ENCODE assay signal across 21 cellular contexts in the genomic region with DNA sequence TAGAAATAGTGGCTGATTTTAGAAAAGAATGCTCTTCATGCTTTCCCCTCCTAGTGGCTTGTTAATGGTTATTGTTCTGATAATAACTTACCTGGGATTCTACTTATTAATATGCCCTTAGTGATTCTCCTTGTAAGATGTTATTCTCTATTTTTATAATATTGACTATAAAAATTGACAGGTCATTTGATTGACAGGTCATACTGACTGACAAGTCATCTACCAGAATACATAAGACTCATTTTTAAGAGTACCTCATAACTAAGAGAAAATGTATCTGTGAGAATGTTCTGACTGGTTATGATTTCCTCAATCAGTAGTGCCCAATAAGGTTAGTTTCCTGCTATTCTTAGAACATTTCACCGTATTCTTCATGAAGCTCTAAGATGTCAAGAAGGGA. TPM values are rescaled to one million over a fixed set of nuclear protein-coding genes. Genes with fewer than 3 reads are reported as not detected.
A peak's percentile ranks its signal among the peaks of the same experiment; 100 is the strongest.
DNase-seq lines count a peak whose midpoint lies in the region; ATAC-seq and TF ChIP-seq lines count a peak whose summit lies in the region.
"Had no signal": no experiment of that assay in that cellular context is flagged by ENCODE, and none has a peak within 500 bp of the region (broad histone marks: within the 10 kb centered on the region; RNA-seq: fewer than 3 reads in every experiment).

No MANE protein-coding gene starts in this region.

- peaks cover 1% of the 10 kb centered on the region for H3K4me1 Mint-ChIP-seq in activated naive CD8-positive, alpha-beta T cell treated with anti-CD3 and anti-CD28 coated beads, Interleukin-2, amount 10 ng/mL, durations not matched to agents 7 days and 5 days
- H3K4me1 Mint-ChIP-seq in activated naive CD8-positive, alpha-beta T cell treated with anti-CD3 and anti-CD28 coated beads, Interleukin-2, amount 50 U/mL, for 24 hours, result peaks cover 12% of the 10 kb centered on the region
- H3K4me1 Mint-ChIP-seq in CD14-positive monocyte, result no peaks in the 10 kb centered on the region

- H3K9me3 ChIP-seq in osteoblast (ENCODE audit: low read depth, low read length) (no peaks in the 10 kb centered on the region), HAP-1 (no peaks in the 10 kb centered on the region)
- H3K9me3 ChIP-seq: BE2C had no signal

- POLR2A ChIA-PET in activated naive CD8-positive, alpha-beta T cell treated with anti-CD3 and anti-CD28 coated beads, Interleukin-2, amount 10 ng/mL, durations not matched to agents 7 days and 5 days (lab: Charles Lee), result no interaction called here

- H3K36me3 ChIP-seq in osteoblast (ENCODE audit: insufficient read depth, low read length) (peaks cover 3% of the 10 kb centered on the region), HAP-1 (replicated peaks) (peaks cover 4% of the 10 kb centered on the region; the same call in 1 of the 2 replicates)
- H3K36me3 ChIP-seq: BE2C had no signal

- intact Hi-C loops in CD14-positive monocyte (cut with micrococcal nuclease), result loop anchor here in 1 of 2 donors (10.0 kb wide), 1 partner anchor 244 kb away; the partner anchor contains the start of gene HS3ST3B1

- H4K20me1 ChIP-seq in osteoblast (ENCODE audit: insufficient read depth, low read length), result no peaks in the 10 kb centered on the region

- H2AFZ ChIP-seq in osteoblast (ENCODE audit: low read length), result no peak overlapping the region
- H2AFZ ChIP-seq: GM23248 had no signal

- H3K27me3 Mint-ChIP-seq in activated naive CD8-positive, alpha-beta T cell treated with anti-CD3 and anti-CD28 coated beads, Interleukin-2, amount 10 ng/mL, durations not matched to agents 7 days and 5 days, result no peaks in the 10 kb centered on the region
- H3K27me3 Mint-ChIP-seq in activated naive CD8-positive, alpha-beta T cell treated with anti-CD3 and anti-CD28 coated beads, Interleukin-2, amount 50 U/mL, for 24 hours, result no peaks in the 10 kb centered on the region
- no peaks in the 10 kb centered on the region for H3K27me3 Mint-ChIP-seq in CD14-positive monocyte (ENCODE audit: low read depth in 3 of 3)
- H3K27me3 Mint-ChIP-seq: CD4-positive, alpha-beta memory T cell had no signal

- peak overlapping the region; percentile 83 for H3K27ac ChIP-seq in VCaP
- H3K27ac ChIP-seq in osteoblast (ENCODE audit: low read depth, low read length), result peak overlapping the region; percentile 77
- H3K27ac ChIP-seq: 22Rv1; BLaER1 treated with 17β-estradiol and CSF1 and Interleukin-3, amounts not matched to agents 10 nM and 100 nM had no signal

- H3K4me1 ChIP-seq in osteoblast (ENCODE audit: insufficient read depth, low read length) (peaks cover 25% of the 10 kb centered on the region), HAP-1 (no peaks in the 10 kb centered on the region)
- H3K4me1 ChIP-seq: BE2C; BLaER1 treated with 17β-estradiol and CSF1 and Interleukin-3, amounts not matched to agents 10 nM and 100 nM had no signal

- no peaks in the 10 kb centered on the region for H3K27me3 ChIP-seq in osteoblast (ENCODE audit: insufficient read depth, low read length)
- no peaks in the 10 kb centered on the region for H3K27me3 ChIP-seq in HAP-1 (ENCODE audit: low read depth)
- H3K27me3 ChIP-seq: BE2C; BLaER1 treated with 17β-estradiol and CSF1 and Interleukin-3, amounts not matched to agents 10 nM and 100 nM had no signal

- H3K4me3 ChIP-seq in osteoblast (ENCODE audit: insufficient read depth, low read length) (no peak overlapping the region), HAP-1 (no peak overlapping the region)
- H3K4me3 ChIP-seq: BLaER1 treated with 17β-estradiol and CSF1 and Interleukin-3, amounts not matched to agents 10 nM and 100 nM; GM23248 had no signal

- no peak overlapping the region for H3K4me2 ChIP-seq in osteoblast (ENCODE audit: insufficient read depth, low read length)
- H3K4me2 ChIP-seq: BLaER1 treated with 17β-estradiol and CSF1 and Interleukin-3, amounts not matched to agents 10 nM and 100 nM had no signal

- in situ Hi-C loops in HAP-1 (cut with MboI; ENCODE audit: low sequenced_read_pairs), result loop anchor here (25.0 kb wide), 1 partner anchor 1048 kb away; the partner anchor contains the start of gene ELAC2

- H3K36me3 Mint-ChIP-seq in activated naive CD8-positive, alpha-beta T cell treated with anti-CD3 and anti-CD28 coated beads, Interleukin-2, amount 10 ng/mL, durations not matched to agents 7 days and 5 days, result peaks cover 46% of the 10 kb centered on the region
- peaks cover 68% of the 10 kb centered on the region for H3K36me3 Mint-ChIP-seq in activated naive CD8-positive, alpha-beta T cell treated with anti-CD3 and anti-CD28 coated beads, Interleukin-2, amount 50 U/mL, for 24 hours (ENCODE audit: low read depth)
- H3K36me3 Mint-ChIP-seq in CD14-positive monocyte, result peaks cover 10 to 14% of the 10 kb centered on the region in 2 donors

- peaks cover 50% of the 10 kb centered on the region for H3K79me2 ChIP-seq in osteoblast (ENCODE audit: insufficient read depth, low read length)

- ATAC-seq in activated naive CD8-positive, alpha-beta T cell treated with anti-CD3 and anti-CD28 coated beads, Interleukin-2, amount 10 ng/mL, durations not matched to agents 7 days and 5 days (ENCODE audit: low read depth), result no peak
- ATAC-seq in activated naive CD8-positive, alpha-beta T cell treated with anti-CD3 and anti-CD28 coated beads, Interleukin-2, amount 50 U/mL, for 24 hours, result no peak
- ATAC-seq: HCT116 had no signal

- H3K27ac Mint-ChIP-seq in activated naive CD8-positive, alpha-beta T cell treated with anti-CD3 and anti-CD28 coated beads, Interleukin-2, amount 10 ng/mL, durations not matched to agents 7 days and 5 days, result peak overlapping the region; percentile 21
- no peak overlapping the region for H3K27ac Mint-ChIP-seq in activated naive CD8-positive, alpha-beta T cell treated with anti-CD3 and anti-CD28 coated beads, Interleukin-2, amount 50 U/mL, for 24 hours
- H3K27ac Mint-ChIP-seq in CD14-positive monocyte, result no peak overlapping the region
- H3K27ac Mint-ChIP-seq: CD4-positive, alpha-beta memory T cell had no signal

- H3K4me3 Mint-ChIP-seq in activated naive CD8-positive, alpha-beta T cell treated with anti-CD3 and anti-CD28 coated beads, Interleukin-2, amount 10 ng/mL, durations not matched to agents 7 days and 5 days, result no peak overlapping the region
- no peak overlapping the region for H3K4me3 Mint-ChIP-seq in activated naive CD8-positive, alpha-beta T cell treated with anti-CD3 and anti-CD28 coated beads, Interleukin-2, amount 50 U/mL, for 24 hours
- H3K4me3 Mint-ChIP-seq in CD14-positive monocyte, result no peak overlapping the region
- H3K4me3 Mint-ChIP-seq: CD4-positive, alpha-beta memory T cell had no signal

- peaks cover 1% of the 10 kb centered on the region for H3K9me3 Mint-ChIP-seq in activated naive CD8-positive, alpha-beta T cell treated with anti-CD3 and anti-CD28 coated beads, Interleukin-2, amount 10 ng/mL, durations not matched to agents 7 days and 5 days
- peaks cover 8% of the 10 kb centered on the region for H3K9me3 Mint-ChIP-seq in activated naive CD8-positive, alpha-beta T cell treated with anti-CD3 and anti-CD28 coated beads, Interleukin-2, amount 50 U/mL, for 24 hours
- peaks cover 0 to 3% (median 2%) of the 10 kb centered on the region in 7 donors for H3K9me3 Mint-ChIP-seq in CD14-positive monocyte
- H3K9me3 Mint-ChIP-seq: HFFc6 had no signal

- DNase-seq in activated naive CD8-positive, alpha-beta T cell treated with anti-CD3 and anti-CD28 coated beads, Interleukin-2, amount 10 ng/mL, durations not matched to agents 7 days and 5 days, result no peak
- no peak for DNase-seq in activated naive CD8-positive, alpha-beta T cell treated with anti-CD3 and anti-CD28 coated beads, Interleukin-2, amount 50 U/mL, for 24 hours
- no peak for DNase-seq in osteoblast (ENCODE audit: insufficient read length, low spot score, missing footprints)
- no peak for DNase-seq in HAP-1 (ENCODE audit: low spot score in 2 of 2)
- no peak for DNase-seq in CD14-positive monocyte (ENCODE audit: low spot score)
- DNase-seq: ACHN; AML-193; BE2C; Calu3; CD4-positive, alpha-beta memory T cell; COR-L47; DMS53; DMS79 treated with DMSO at 0.1 percent for 48 hours; GF-D8; GM23248; H7; HFFc6 had no signal

- TF ChIP-seq CTCF in VCaP (conservative IDR thresholded peaks at IDR 0.05), result no peak
- no peak for TF ChIP-seq CTCF in osteoblast (IDR thresholded peaks at IDR 0.05; ENCODE audit: extremely low read depth, low read depth, low read length)
- no peak for TF ChIP-seq CTCF in CD14-positive monocyte (IDR thresholded peaks at IDR 0.05)

RNA-seq across cellular contexts. Expression of gene COX10, which starts 8.6 kb away (rescaled TPM):
- 10 to 100 TPM; 17.1 to 19.8 TPM for total RNA-seq in activated naive CD8-positive, alpha-beta T cell treated with anti-CD3 and anti-CD28 coated beads, Interleukin-2, amount 10 ng/mL, durations not matched to agents 7 days and 5 days
- total RNA-seq in osteoblast, result 14.1 and 14.8 TPM in 2 replicates
- 10 to 100 TPM; 11.3 to 15.2 TPM for polyA plus RNA-seq in CD14-positive monocyte
